ENCODE assay signal across 9 cellular contexts in the genomic region with DNA sequence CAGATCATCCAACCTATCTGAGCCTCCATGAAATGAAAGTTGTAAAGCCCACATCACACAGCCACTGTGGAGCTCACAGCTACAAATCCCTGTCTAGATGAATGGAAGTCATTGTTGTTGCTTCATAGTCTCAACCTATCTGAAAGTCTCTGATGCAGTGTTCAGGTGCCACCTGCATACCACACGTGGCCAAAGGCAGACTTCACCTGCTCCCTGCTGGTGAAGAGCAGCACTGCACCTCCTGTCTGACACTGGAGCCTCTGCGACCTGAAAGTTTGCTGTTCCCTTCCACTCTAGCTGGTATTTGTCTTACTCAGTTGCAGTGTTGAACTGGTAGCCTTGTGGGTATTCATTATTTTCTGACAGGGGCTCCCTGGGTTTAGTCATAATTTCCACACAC. TPM values are rescaled to one million over a fixed set of nuclear protein-coding genes. Genes with fewer than 3 reads are reported as not detected.
DNase-seq lines count a peak whose midpoint lies in the region; ATAC-seq, FAIRE-seq and TF ChIP-seq lines count a peak whose summit lies in the region.
"Had no signal": no experiment of that assay in that cellular context is flagged by ENCODE, and none has a peak within 500 bp of the region (broad histone marks: within the 10 kb centered on the region; RNA-seq: fewer than 3 reads in every experiment).

No MANE protein-coding gene starts in this region.

- H2BK120ac ChIP-seq in trophoblast cell (ENCODE audit: insufficient read depth, low read length, poor library complexity), result no peak overlapping the region

- no peak overlapping the region for H3K23ac ChIP-seq in trophoblast cell (ENCODE audit: low read length)

- no peaks in the 10 kb centered on the region for H3K36me3 ChIP-seq in Peyer's patch
- H3K36me3 ChIP-seq in trophoblast cell (ENCODE audit: control insufficient read depth in 1 of 2, insufficient read depth in 2 of 2, low read length in 2 of 2), result no peaks in the 10 kb centered on the region
- H3K36me3 ChIP-seq: BLaER1 treated with 17β-estradiol and CSF1 and Interleukin-3, amounts not matched to agents 10 nM and 100 nM had no signal

- no peak overlapping the region for H3K4ac ChIP-seq in trophoblast cell (ENCODE audit: low read depth, low read length)

- no peaks in the 10 kb centered on the region for H3K4me1 ChIP-seq in Peyer's patch
- no peaks in the 10 kb centered on the region for H3K4me1 ChIP-seq in trophoblast cell (ENCODE audit: control insufficient read depth in 1 of 2, insufficient read depth in 2 of 2, low read length in 2 of 2)

- no peak overlapping the region for H3K4me3 ChIP-seq in Peyer's patch
- no peak overlapping the region for H3K4me3 ChIP-seq in cardiac fibroblast (replicated peaks in 1 of 2; ENCODE audit: low read depth in 2 of 2, low read length in 2 of 2)
- H3K4me3 ChIP-seq in trophoblast cell (ENCODE audit: low read depth, low read length), result no peak overlapping the region
- H3K4me3 ChIP-seq: BLaER1 treated with 17β-estradiol and CSF1 and Interleukin-3, amounts not matched to agents 10 nM and 100 nM had no signal

- no peak overlapping the region for H2BK12ac ChIP-seq in trophoblast cell (ENCODE audit: low read length)

- H2BK5ac ChIP-seq in trophoblast cell (ENCODE audit: low read depth, low read length, poor library complexity), result no peak overlapping the region

- H3K79me1 ChIP-seq in trophoblast cell (ENCODE audit: low read length), result peaks cover 1% of the 10 kb centered on the region

- H2AK5ac ChIP-seq in trophoblast cell (ENCODE audit: low read length), result no peak overlapping the region

- no peaks in the 10 kb centered on the region for H3K9me3 ChIP-seq in Peyer's patch
- H3K9me3 ChIP-seq in trophoblast cell (ENCODE audit: insufficient read depth, low read depth, low read length), result no peaks in the 10 kb centered on the region
- H3K9me3 ChIP-seq: BLaER1 treated with 17β-estradiol and CSF1 and Interleukin-3, amounts not matched to agents 10 nM and 100 nM had no signal

- DNase-seq in NCI-H146 (lab: John Stamatoyannopoulos, UW) (peak; percentile 14), NCI-H146 treated with DMSO at 0.1 percent for 48 hours (lab: John Stamatoyannopoulos, UW; ENCODE audit: unreplicated experiment) (no peak), Peyer's patch (peak in 2 of 3 donors; percentile 72 to 74), cardiac fibroblast (ENCODE audit: low read depth in 2 of 2) (no peak), trophoblast cell (peak; percentile 44 to 70), GOT3 (lab: John Stamatoyannopoulos, UW) (no peak), HTR-8/SVneo (ENCODE audit: insufficient read length, low spot score) (no peak)

- H2AFZ ChIP-seq in trophoblast cell (ENCODE audit: insufficient read depth, low read length, poor library complexity), result no peak overlapping the region

- H3K9ac ChIP-seq in trophoblast cell (ENCODE audit: low read length), result no peak overlapping the region
- H3K9ac ChIP-seq: BLaER1 treated with 17β-estradiol and CSF1 and Interleukin-3, amounts not matched to agents 10 nM and 100 nM had no signal

- no peak overlapping the region for H3K4me2 ChIP-seq in trophoblast cell (ENCODE audit: low read length)
- H3K4me2 ChIP-seq: BLaER1 treated with 17β-estradiol and CSF1 and Interleukin-3, amounts not matched to agents 10 nM and 100 nM had no signal

- TF ChIP-seq CTCF in Peyer's patch (IDR thresholded peaks at IDR 0.05), result peak in 4 of 6 experiments; percentile 49 to 81 (median 79)
- peak; percentile 46 for TF ChIP-seq CTCF in cardiac fibroblast (IDR thresholded peaks at IDR 0.05; ENCODE audit: low read depth, low read length)

- FAIRE-seq in HTR-8/SVneo (lab: Jason Lieb, UNC), result no peak

- no peak overlapping the region for H4K12ac ChIP-seq in trophoblast cell (ENCODE audit: low read depth, low read length)

- no peak overlapping the region for H3K14ac ChIP-seq in trophoblast cell (ENCODE audit: low read length)

- H3K27ac ChIP-seq in Peyer's patch (no peak overlapping the region), trophoblast cell (ENCODE audit: low read depth, low read length) (no peak overlapping the region)
- H3K27ac ChIP-seq: BLaER1 treated with 17β-estradiol and CSF1 and Interleukin-3, amounts not matched to agents 10 nM and 100 nM had no signal

- WGBS in trophoblast cell (ENCODE audit: extremely low coverage, insufficient coverage, insufficient read length), result no CpG with 5 or more reads among the region's 2 CpGs

- no peak overlapping the region for H4K91ac ChIP-seq in trophoblast cell (ENCODE audit: low read depth, low read length)

- H3K27me3 ChIP-seq in Peyer's patch, result no peaks in the 10 kb centered on the region
- no peaks in the 10 kb centered on the region for H3K27me3 ChIP-seq in trophoblast cell (ENCODE audit: insufficient read depth, low read length)
- H3K27me3 ChIP-seq: BLaER1 treated with 17β-estradiol and CSF1 and Interleukin-3, amounts not matched to agents 10 nM and 100 nM had no signal

- no peak overlapping the region for H4K8ac ChIP-seq in trophoblast cell (ENCODE audit: low read depth, low read length)

- H3K79me2 ChIP-seq in trophoblast cell (ENCODE audit: control insufficient read depth, insufficient read depth, low read length, poor library complexity), result no peaks in the 10 kb centered on the region

- no peak overlapping the region for H3K18ac ChIP-seq in trophoblast cell (ENCODE audit: low read length)

- TF ChIP-seq POLR2A in Peyer's patch (IDR thresholded peaks at IDR 0.05), result no peak

- ATAC-seq in HG02678 (IDR thresholded peaks at IDR 0.05; ENCODE audit: unreplicated experiment), result peak; percentile 96

RNA-seq across cellular contexts. Expression of a gene that starts 18.4 kb away (rescaled TPM):
- not detected for total RNA-seq in Peyer's patch
- polyA plus RNA-seq in trophoblast cell (2013), result 0.03 TPM in 1 of 2 replicates, not detected in the other

RNA-seq across cellular contexts. Expression of a gene that starts 34.9 kb away (rescaled TPM):
- not detected for total RNA-seq in Peyer's patch
- 0.12 and 0.25 TPM in 2 replicates for polyA plus RNA-seq in trophoblast cell (2013)

Comparison
In these comparisons a context has a peak if more than half of its experiments do, and no peak if none do; other contexts are left out.
1. DNase-seq: peak in NCI-H146 (single experiment), Peyer's patch (2 of 3) and trophoblast cell (2 of 2); none in NCI-H146 treated with DMSO at 0.1 percent for 48 hours (single experiment), cardiac fibroblast (0 of 2), GOT3 (single experiment) and HTR-8/SVneo (single experiment).